In genomic region chr3:183281126-183281797, GRCh38 we compare ENCODE assay signal across 17 cellular contexts. TPM values are rescaled to one million over a fixed set of nuclear protein-coding genes. Genes with fewer than 3 reads are reported as not detected.
DNase-seq lines count a peak whose midpoint lies in the region; ATAC-seq, FAIRE-seq and TF ChIP-seq lines count a peak whose summit lies in the region.
"Had no signal": no experiment of that assay in that cellular context is flagged by ENCODE, and none has a peak within 500 bp of the region (broad histone marks: within the 10 kb centered on the region; RNA-seq: fewer than 3 reads in every experiment).

No MANE protein-coding gene starts in this region.

- H4K20me1 ChIP-seq in astrocyte (ENCODE audit: insufficient read depth, low read length) = no peaks in the 10 kb centered on the region

- no peak overlapping the region for H2BK5ac ChIP-seq in mesenchymal stem cell (ENCODE audit: low read depth, low read length, poor library complexity, severe bottlenecking)

- H3K9ac ChIP-seq in astrocyte (ENCODE audit: low read length) (no peak overlapping the region), mesenchymal stem cell (ENCODE audit: low read length) (no peak overlapping the region)

- H4K91ac ChIP-seq in mesenchymal stem cell (ENCODE audit: low read length) = no peak overlapping the region

- peak overlapping the region; percentile 97 for H3K27ac Mint-ChIP-seq in astrocyte (ENCODE audit: unreplicated experiment)

- no peak for FAIRE-seq in astrocyte (lab: Jason Lieb, UNC)
- FAIRE-seq: D721Med had no signal

- no peaks in the 10 kb centered on the region for H3K79me2 ChIP-seq in astrocyte (ENCODE audit: insufficient read depth, low read length)

- no peak overlapping the region for H2BK12ac ChIP-seq in mesenchymal stem cell (ENCODE audit: low read length in 2 of 2)

- H2AFZ ChIP-seq in astrocyte (ENCODE audit: low read depth, low read length) (no peak overlapping the region), mesenchymal stem cell (ENCODE audit: low read depth, low read length) (no peak overlapping the region)
- H2AFZ ChIP-seq: PC-9 had no signal

- H3K4ac ChIP-seq in mesenchymal stem cell (ENCODE audit: low read depth in 1 of 2, low read length in 2 of 2) = no peak overlapping the region

- H3K27ac ChIP-seq in astrocyte (ENCODE audit: low read depth, low read length) = no peak overlapping the region
- no peak overlapping the region for H3K27ac ChIP-seq in mesenchymal stem cell (ENCODE audit: low read length, poor library complexity, severe bottlenecking)
- H3K27ac ChIP-seq: PC-9, SJSA1 had no signal

- H3K23ac ChIP-seq in mesenchymal stem cell (ENCODE audit: low read length in 2 of 2) = no peak overlapping the region

- no peak overlapping the region for H3K14ac ChIP-seq in mesenchymal stem cell (ENCODE audit: low read length in 2 of 2)

- H3K9me3 Mint-ChIP-seq in astrocyte (ENCODE audit: unreplicated experiment) = no peaks in the 10 kb centered on the region

- H3K36me3 ChIP-seq in astrocyte (ENCODE audit: insufficient read depth, low read length) (no peaks in the 10 kb centered on the region), mesenchymal stem cell (ENCODE audit: control insufficient read depth in 1 of 2, insufficient read depth in 2 of 2, low read depth in 1 of 2, low read length in 2 of 2) (no peaks in the 10 kb centered on the region)
- H3K36me3 ChIP-seq: SJSA1 had no signal

- no peak overlapping the region for H3K4me3 ChIP-seq in astrocyte (ENCODE audit: insufficient read depth, low read depth, low read length)
- H3K4me3 ChIP-seq in mesenchymal stem cell (ENCODE audit: insufficient read depth in 1 of 2, low read depth in 1 of 2, low read length in 2 of 2) = no peak overlapping the region
- H3K4me3 ChIP-seq: PC-9, SJSA1 had no signal

- 90% methylated on average over 8 of the region's 8 CpGs for WGBS in mesenchymal stem cell

- no peaks in the 10 kb centered on the region for H3K27me3 Mint-ChIP-seq in astrocyte (ENCODE audit: low read depth, unreplicated experiment)

- no peaks in the 10 kb centered on the region for H3K9me3 ChIP-seq in astrocyte (ENCODE audit: insufficient read depth, low read depth, low read length)
- no peaks in the 10 kb centered on the region for H3K9me3 ChIP-seq in mesenchymal stem cell (ENCODE audit: control insufficient read depth, low read length)
- H3K9me3 ChIP-seq: SJSA1 had no signal

- no peak for TF ChIP-seq CTCF in astrocyte (IDR thresholded peaks at IDR 0.05; ENCODE audit: insufficient read depth, low read depth, low read length)

- H2BK15ac ChIP-seq in mesenchymal stem cell (ENCODE audit: low read depth, poor library complexity, severe bottlenecking) = no peak overlapping the region

- DNase-seq in H4 (ENCODE audit: low spot score) (peak; percentile 69), M059J (ENCODE audit: low read depth) (peak; percentile 87), astrocyte (ENCODE audit: low read depth) (peak; percentile 78), mesenchymal stem cell (no peak), NOMO-1 treated with dmso at 0.1 percent for 144 hours (lab: John Stamatoyannopoulos, UW; ENCODE audit: unreplicated experiment) (no peak), iPS-NIHi7 (ENCODE audit: extremely low spot score) (no peak)
- DNase-seq: C1 segment of cervical spinal cord, KG1, NCI-H1417 treated with DMSO at 0.1 percent for 48 hours, NCI-H1930, NCI-H2171, NCI-H526, PC-9 had no signal

- no peak overlapping the region for H3K18ac ChIP-seq in mesenchymal stem cell (ENCODE audit: low read depth in 1 of 2, low read length in 2 of 2)

- peak overlapping the region; percentile 3 for H3K4me3 Mint-ChIP-seq in astrocyte (ENCODE audit: unreplicated experiment)

- no peak for ATAC-seq in GM21515 (IDR thresholded peaks at IDR 0.05; ENCODE audit: unreplicated experiment)
- ATAC-seq in HG02610 (IDR thresholded peaks at IDR 0.05; ENCODE audit: unreplicated experiment) = no peak

- peak overlapping the region; percentile 43 for H3K4me2 ChIP-seq in astrocyte (ENCODE audit: low read length)
- H3K4me2 ChIP-seq in mesenchymal stem cell (ENCODE audit: low read length, poor library complexity, severe bottlenecking) = no peak overlapping the region
- H3K4me2 ChIP-seq: PC-9 had no signal

- H3K4me1 ChIP-seq in astrocyte (ENCODE audit: insufficient read depth, low read length) (peaks cover 18% of the 10 kb centered on the region), mesenchymal stem cell (ENCODE audit: control insufficient read depth, insufficient read depth, low read depth, low read length) (peaks cover 2% of the 10 kb centered on the region)

- H3K36me3 Mint-ChIP-seq in astrocyte (ENCODE audit: low read depth, unreplicated experiment) = no peaks in the 10 kb centered on the region

- H3K79me1 ChIP-seq in mesenchymal stem cell (replicated peaks; ENCODE audit: low read length, poor library complexity, severe bottlenecking) = peaks cover 3% of the 10 kb centered on the region

- H3K4me1 Mint-ChIP-seq in astrocyte (ENCODE audit: low read depth, unreplicated experiment) = peaks cover 25% of the 10 kb centered on the region

- H4K8ac ChIP-seq in mesenchymal stem cell (ENCODE audit: low read length) = no peak overlapping the region

- no peak overlapping the region for H2BK120ac ChIP-seq in mesenchymal stem cell (ENCODE audit: low read depth, low read length)

- no peaks in the 10 kb centered on the region for H3K27me3 ChIP-seq in astrocyte (ENCODE audit: insufficient read depth, low read length)
- no peaks in the 10 kb centered on the region for H3K27me3 ChIP-seq in mesenchymal stem cell (ENCODE audit: control insufficient read depth in 1 of 2, insufficient read depth in 1 of 2, low read length in 2 of 2)
- H3K27me3 ChIP-seq: SJSA1 had no signal

- peak overlapping the region; percentile 40 for H2AK5ac ChIP-seq in mesenchymal stem cell (ENCODE audit: low read length, severe bottlenecking)

RNA-seq across cellular contexts. Expression of gene B3GNT5, which starts 28.2 kb away (rescaled TPM):
- total RNA-seq in H4 (2014; rRNA removed; shearing (Covaris generic)) = 6.4 and 14.7 TPM in 2 replicates
- total RNA-seq in M059J (2014; rRNA removed; shearing (Covaris generic)) = 3.5 and 4.1 TPM in 2 replicates
- 15.1 and 15.8 TPM in 2 replicates for total RNA-seq in astrocyte
- 10.6 TPM for polyA plus RNA-seq in mesenchymal stem cell (2013, experiment 1 of 2)
- 10.8 TPM for polyA plus RNA-seq in mesenchymal stem cell (2013, experiment 2 of 2)

Comparison
In these comparisons a context has a peak if more than half of its experiments do, and no peak if none do; other contexts are left out.
1. DNase-seq: peak in H4 (single experiment), M059J (single experiment) and astrocyte (single experiment); none in mesenchymal stem cell (single experiment), NOMO-1 treated with dmso at 0.1 percent for 144 hours (single experiment) and iPS-NIHi7 (single experiment).